In genomic region chr10:96683065-96683464, GRCh38 we compare ENCODE assay signal across 21 cellular contexts. TPM values are rescaled to one million over a fixed set of nuclear protein-coding genes. Genes with fewer than 3 reads are reported as not detected.
DNase-seq lines count a peak whose midpoint lies in the region; ATAC-seq and TF ChIP-seq lines count a peak whose summit lies in the region.
"Had no signal": no experiment of that assay in that cellular context is flagged by ENCODE, and none has a peak within 500 bp of the region (broad histone marks: within the 10 kb centered on the region; RNA-seq: fewer than 3 reads in every experiment).

No MANE protein-coding gene starts in this region.

- H3K36me3 Mint-ChIP-seq in endothelial cell (ENCODE audit: low read depth, unreplicated experiment): no peaks in the 10 kb centered on the region

- peaks cover 37% of the 10 kb centered on the region for H3F3A ChIP-seq in DOHH2 (ENCODE audit: control insufficient read depth, insufficient read depth)
- no peaks in the 10 kb centered on the region for H3F3A ChIP-seq in MM.1S (ENCODE audit: insufficient read depth, low read length)

- H4K20me1 ChIP-seq in DOHH2 (ENCODE audit: control insufficient read depth, insufficient read depth, low read depth, low read length) (peaks cover 15% of the 10 kb centered on the region; the same call in 1 of the 2 replicates), Karpas-422 (ENCODE audit: insufficient read depth, low read depth, low read length) (0 out of 2 replicates have a peak, but pooled peaks cover 29% of the 10 kb centered on the region), MM.1S (ENCODE audit: insufficient read depth, low read length) (no peaks in the 10 kb centered on the region)

- H3K4me3 Mint-ChIP-seq in endothelial cell (ENCODE audit: unreplicated experiment): no peak overlapping the region
- H3K4me3 Mint-ChIP-seq: activated CD4-positive, alpha-beta T cell treated with anti-CD3 and anti-CD28 coated beads, Interleukin-2, amount 10 ng/mL, durations not matched to agents 7 days and 5 days had no signal

- H3K27me3 Mint-ChIP-seq in endothelial cell (ENCODE audit: unreplicated experiment): peaks cover 2% of the 10 kb centered on the region

- H3K9me3 Mint-ChIP-seq in endothelial cell (ENCODE audit: unreplicated experiment): no peaks in the 10 kb centered on the region

- H3K9me3 ChIP-seq in DOHH2 (ENCODE audit: control insufficient read depth, insufficient read depth, low read length): no peaks in the 10 kb centered on the region
- no peaks in the 10 kb centered on the region for H3K9me3 ChIP-seq in Karpas-422 (ENCODE audit: low read length)
- H3K9me3 ChIP-seq in MM.1S (replicated peaks; ENCODE audit: insufficient read depth, low read length): no peaks in the 10 kb centered on the region
- H3K9me3 ChIP-seq: left lung, MG63, pancreas, testis had no signal

- ATAC-seq in GM21723 (IDR thresholded peaks at IDR 0.05; ENCODE audit: unreplicated experiment): no peak
- no peak for ATAC-seq in HG02973 (IDR thresholded peaks at IDR 0.05; ENCODE audit: unreplicated experiment)
- ATAC-seq: left lung had no signal

- no peaks in the 10 kb centered on the region for H3K9me2 ChIP-seq in DOHH2 (replicated peaks; ENCODE audit: control insufficient read depth, low read length)
- no peaks in the 10 kb centered on the region for H3K9me2 ChIP-seq in Karpas-422 (replicated peaks; ENCODE audit: insufficient read depth, low read length)
- no peaks in the 10 kb centered on the region for H3K9me2 ChIP-seq in MM.1S (replicated peaks; ENCODE audit: insufficient read depth, low read length)

- H3K9ac ChIP-seq in Karpas-422 (ENCODE audit: low read length) (no peak overlapping the region), MM.1S (ENCODE audit: low read length) (no peak overlapping the region)

- no peak overlapping the region for H2AFZ ChIP-seq in Karpas-422 (ENCODE audit: low read length)
- no peak overlapping the region for H2AFZ ChIP-seq in MM.1S (ENCODE audit: low read length)

- peaks cover 79% of the 10 kb centered on the region for H3K36me3 ChIP-seq in DOHH2 (ENCODE audit: control insufficient read depth, low read length)
- peaks cover 31% of the 10 kb centered on the region for H3K36me3 ChIP-seq in Karpas-422 (ENCODE audit: insufficient read depth, low read length)
- no peaks in the 10 kb centered on the region for H3K36me3 ChIP-seq in MM.1S (replicated peaks; ENCODE audit: insufficient read depth, low read length)
- H3K36me3 ChIP-seq: left lung, MG63, pancreas had no signal

- H3K4me3 ChIP-seq in DOHH2 (ENCODE audit: low read length) (no peak overlapping the region), Karpas-422 (ENCODE audit: low read length) (no peak overlapping the region), MM.1S (ENCODE audit: low read length) (no peak overlapping the region)
- H3K4me3 ChIP-seq: left lung, MG63, pancreas, testis had no signal

- H3K4me1 ChIP-seq in DOHH2 (ENCODE audit: control insufficient read depth, low read length) (peaks cover 98% of the 10 kb centered on the region), Karpas-422 (ENCODE audit: low read length) (peaks cover 73% of the 10 kb centered on the region), MM.1S (ENCODE audit: low read length) (no peaks in the 10 kb centered on the region)
- H3K4me1 ChIP-seq: testis had no signal

- TF ChIP-seq CTCF in DOHH2 (IDR thresholded peaks at IDR 0.05; ENCODE audit: low read depth, low read length, poor library complexity, severe bottlenecking) (no peak), endothelial cell (IDR thresholded peaks at IDR 0.05; ENCODE audit: unreplicated experiment) (no peak), MM.1S (IDR thresholded peaks at IDR 0.05; ENCODE audit: low read length) (no peak)

- H3K4me1 Mint-ChIP-seq in endothelial cell (ENCODE audit: unreplicated experiment): peaks cover 23% of the 10 kb centered on the region
- H3K4me1 Mint-ChIP-seq: activated CD4-positive, alpha-beta T cell treated with anti-CD3 and anti-CD28 coated beads, Interleukin-2, amount 10 ng/mL, durations not matched to agents 7 days and 5 days had no signal

- peak overlapping the region; percentile 10 for H3K27ac Mint-ChIP-seq in endothelial cell (ENCODE audit: unreplicated experiment)
- H3K27ac Mint-ChIP-seq: activated CD4-positive, alpha-beta T cell treated with anti-CD3 and anti-CD28 coated beads, Interleukin-2, amount 10 ng/mL, durations not matched to agents 7 days and 5 days had no signal

- H3K27ac ChIP-seq in DOHH2 (ENCODE audit: low read depth, low read length): 0 out of 2 replicates have a peak overlapping the region, but pooled peaks have one; percentile 9
- peak overlapping the region; percentile 53 for H3K27ac ChIP-seq in Karpas-422 (ENCODE audit: low read length)
- H3K27ac ChIP-seq in MM.1S (ENCODE audit: low read length): no peak overlapping the region
- H3K27ac ChIP-seq: testis had no signal

- H3K79me2 ChIP-seq in DOHH2 (ENCODE audit: control insufficient read depth, low read length) (peaks cover 99% of the 10 kb centered on the region), Karpas-422 (ENCODE audit: low read length) (peaks cover 92% of the 10 kb centered on the region), MM.1S (ENCODE audit: low read length) (no peaks in the 10 kb centered on the region)

- H3K27me3 ChIP-seq in DOHH2 (ENCODE audit: control insufficient read depth, low read length): no peaks in the 10 kb centered on the region
- no peaks in the 10 kb centered on the region for H3K27me3 ChIP-seq in Karpas-422 (ENCODE audit: low read length)
- no peaks in the 10 kb centered on the region for H3K27me3 ChIP-seq in MM.1S (replicated peaks; ENCODE audit: insufficient read depth, low read length)
- H3K27me3 ChIP-seq: left lung, MG63, pancreas, testis had no signal

- H3K4me2 ChIP-seq in DOHH2 (ENCODE audit: low read length) (0 out of 2 replicates have a peak overlapping the region, but pooled peaks have one; percentile 4), Karpas-422 (ENCODE audit: low read depth, low read length, poor library complexity, severe bottlenecking) (no peak overlapping the region), MM.1S (ENCODE audit: low read depth, low read length) (no peak overlapping the region)

- DNase-seq in Karpas-422: no peak
- DNase-seq in endothelial cell (ENCODE audit: low spot score): no peak
- DNase-seq in non-pigmented ciliary epithelial cell (ENCODE audit: low read depth): peak; percentile 31
- no peak for DNase-seq in MM.1S
- DNase-seq: activated CD4-positive, alpha-beta T cell treated with anti-CD3 and anti-CD28 coated beads, Interleukin-2, amount 10 ng/mL, durations not matched to agents 7 days and 5 days; activated naive CD4-positive, alpha-beta T cell treated with anti-CD3 and anti-CD28 coated beads, Interleukin-2, amount 50 U/mL, for 16 hours; activated T-cell treated with anti-CD3 and anti-CD28 coated beads for 4 hours; caudate nucleus; DMS53; effector CD4-positive, alpha-beta T cell; left lung; MG63; NCI-H187 treated with DMSO at 0.1 percent for 48 hours; NCI-H526; pancreas; SIG-M5; stimulated activated CD4-positive, alpha-beta T cell treated with anti-CD3 and anti-CD28 coated beads, Interleukin-4, amount 100 ng/mL, for 1 hour; testis had no signal

RNA-seq across cellular contexts. Expression of gene PIK3AP1, which starts 37.2 kb away (rescaled TPM):
- total RNA-seq in Karpas-422 (2014; rRNA removed; shearing (Covaris generic); ENCODE audit: low replicate concordance): 131 and 162 TPM in 2 replicates
- total RNA-seq in endothelial cell (ENCODE audit: unreplicated experiment): 9.0 TPM

Comparison
In these comparisons a context has a peak if more than half of its experiments do, and no peak if none do; other contexts are left out.
1. RNA of gene PIK3AP1, which starts 37.2 kb away (total RNA-seq): 131 to 162 TPM in Karpas-422; 9.0 TPM in endothelial cell (single experiment); every median in the first group is over 10 times any median in the second.